ENCODE assay signal across 31 cellular contexts in genomic region chr15:67358812-67359211, GRCh38.
DNase-seq lines count a peak whose midpoint lies in the region; ATAC-seq and TF ChIP-seq lines count a peak whose summit lies in the region.
"Had no signal": no experiment of that assay in that cellular context is flagged by ENCODE, and none has a peak within 500 bp of the region (broad histone marks: within the 10 kb centered on the region; RNA-seq: fewer than 3 reads in every experiment).

No MANE protein-coding gene starts in this region.

- intact Hi-C loops in naive thymus-derived CD4-positive, alpha-beta T cell (cut with micrococcal nuclease): no loop called here

- H3K4me1 Mint-ChIP-seq in WTC11: peaks cover 19% of the 10 kb centered on the region
- no peaks in the 10 kb centered on the region for H3K4me1 Mint-ChIP-seq in naive thymus-derived CD4-positive, alpha-beta T cell
- H3K4me1 Mint-ChIP-seq: activated naive CD8-positive, alpha-beta T cell treated with anti-CD3 and anti-CD28 coated beads, Interleukin-2, amount 50 U/mL, for 24 hours; natural killer cell; stimulated activated memory B cell treated with anti-CD40 and anti-IgM and Interleukin-4, amounts not matched to agents 10 μg/mL and 1 μg/mL and 100 μg/mL, for 72 hours had no signal

- POLR2A ChIA-PET in SK-N-SH (lab: Yijun Ruan, JAX) (no interaction called here), WTC11 (lab: Charles Lee) (no interaction called here)
- POLR2A ChIA-PET in naive thymus-derived CD4-positive, alpha-beta T cell (lab: Charles Lee): no interaction called here

- no peak overlapping the region for H3K4me2 ChIP-seq in SK-N-SH
- H3K4me2 ChIP-seq: BLaER1 treated with 17β-estradiol and CSF1 and Interleukin-3, amounts not matched to agents 10 nM and 100 nM had no signal

- no peaks in the 10 kb centered on the region for H3K9me2 ChIP-seq in SK-N-SH

- H3K27me3 ChIP-seq in SK-N-SH (ENCODE audit: insufficient read depth): no peaks in the 10 kb centered on the region
- H3K27me3 ChIP-seq in naive thymus-derived CD4-positive, alpha-beta T cell (ENCODE audit: control insufficient read depth in 2 of 2, insufficient read depth in 2 of 2, low read length in 2 of 2): no peaks in the 10 kb centered on the region
- H3K27me3 ChIP-seq: BLaER1 treated with 17β-estradiol and CSF1 and Interleukin-3, amounts not matched to agents 10 nM and 100 nM; dorsolateral prefrontal cortex; MG63; sigmoid colon had no signal

- H3K36me3 Mint-ChIP-seq in WTC11: no peaks in the 10 kb centered on the region
- no peaks in the 10 kb centered on the region for H3K36me3 Mint-ChIP-seq in naive thymus-derived CD4-positive, alpha-beta T cell
- H3K36me3 Mint-ChIP-seq: natural killer cell; stimulated activated memory B cell treated with anti-CD40 and anti-IgM and Interleukin-4, amounts not matched to agents 10 μg/mL and 1 μg/mL and 100 μg/mL, for 72 hours had no signal

- no peak for DNase-seq in SK-N-SH
- no peak for DNase-seq in WTC11 (ENCODE audit: low spot score)
- DNase-seq in medulla oblongata (ENCODE audit: extremely low spot score): peak; percentile 3
- DNase-seq in T1000 (lab: John Stamatoyannopoulos, UW): no peak
- DNase-seq in activated CD4-positive, CD25-positive, alpha-beta regulatory T cell treated with anti-CD3 and anti-CD28 coated beads, Interleukin-2, amount 50 U/mL, for 72 hours: no peak
- no peak for DNase-seq in naive thymus-derived CD4-positive, alpha-beta T cell
- DNase-seq: activated CD4-positive, alpha-beta T cell treated with anti-CD3 and anti-CD28 coated beads for 48 hours; activated gamma-delta T cell treated with Interleukin-2 at 50 U/mL for 16 hours; activated naive CD8-positive, alpha-beta T cell treated with anti-CD3 and anti-CD28 coated beads, Interleukin-2, amount 50 U/mL, for 24 hours; activated T-cell treated with anti-CD3 and anti-CD28 coated beads, Interleukin-2, amount 50 U/mL, for 4 hours; cerebellar nuclear complex; DMS79; dorsolateral prefrontal cortex; GDM1; KBM-7; left ventricle myocardium inferior; MG63; natural killer cell; NCI-H2171; NCI-H524 treated with DMSO at 0.1 percent for 48 hours; sigmoid colon; stimulated activated CD4-positive, alpha-beta T cell treated with anti-CD3 and anti-CD28 coated beads, Interleukin-4, amount 100 ng/mL, for 4 hours; T-helper 17 cell had no signal

- no peak overlapping the region for H3K4me3 ChIP-seq in SK-N-SH (ENCODE audit: low read depth in 2 of 2, low read length in 1 of 2)
- H3K4me3 ChIP-seq in naive thymus-derived CD4-positive, alpha-beta T cell (ENCODE audit: low read length): no peak overlapping the region
- H3K4me3 ChIP-seq: BLaER1 treated with 17β-estradiol and CSF1 and Interleukin-3, amounts not matched to agents 10 nM and 100 nM; dorsolateral prefrontal cortex; left ventricle myocardium inferior; MG63; sigmoid colon had no signal

- ATAC-seq in SK-N-SH treated with all-trans-retinoic acid at 6 μM for 48 hours: no peak
- ATAC-seq in WTC11: no peak
- ATAC-seq in GM18909 (IDR thresholded peaks at IDR 0.05; ENCODE audit: poor library complexity, unreplicated experiment): no peak
- ATAC-seq in naive thymus-derived CD4-positive, alpha-beta T cell: no peak
- ATAC-seq: activated naive CD8-positive, alpha-beta T cell treated with anti-CD3 and anti-CD28 coated beads, Interleukin-2, amount 50 U/mL, for 24 hours; activated T-cell treated with anti-CD3 and anti-CD28 coated beads, Interleukin-2, amount 50 U/mL, for 4 hours; HCT116; natural killer cell; stimulated activated memory B cell treated with anti-CD40 and anti-IgM and Interleukin-4, amounts not matched to agents 10 μg/mL and 1 μg/mL and 100 μg/mL, for 72 hours; T-helper 17 cell had no signal

- no peak overlapping the region for H3K27ac ChIP-seq in SK-N-SH (ENCODE audit: low read depth in 2 of 2, low read length in 1 of 2)
- no peak overlapping the region for H3K27ac ChIP-seq in naive thymus-derived CD4-positive, alpha-beta T cell (ENCODE audit: low read depth, low read length)
- H3K27ac ChIP-seq: BLaER1 treated with 17β-estradiol and CSF1 and Interleukin-3, amounts not matched to agents 10 nM and 100 nM; dorsolateral prefrontal cortex; left ventricle myocardium inferior; RWPE1; sigmoid colon had no signal

- CTCF ChIA-PET in SK-N-SH (lab: Yijun Ruan, JAX): interaction anchor here (1.0 kb wide), 1 partner anchor 477 kb away, joined by 3 read pairs; no protein-coding TSS in a partner anchor
- CTCF ChIA-PET in WTC11 (lab: Charles Lee): interaction anchor here (1.2 kb wide), 1 partner anchor 11 kb away, joined by 3 read pairs; no protein-coding TSS in a partner anchor
- CTCF ChIA-PET in naive thymus-derived CD4-positive, alpha-beta T cell (lab: Charles Lee): no interaction called here

- no peaks in the 10 kb centered on the region for H3K79me2 ChIP-seq in SK-N-SH (ENCODE audit: insufficient read depth)

- H3K27ac Mint-ChIP-seq in WTC11: 0 out of 2 replicates have a peak overlapping the region, but pooled peaks have one; percentile 47
- no peak overlapping the region for H3K27ac Mint-ChIP-seq in naive thymus-derived CD4-positive, alpha-beta T cell
- H3K27ac Mint-ChIP-seq: activated naive CD8-positive, alpha-beta T cell treated with anti-CD3 and anti-CD28 coated beads, Interleukin-2, amount 50 U/mL, for 24 hours; mesothelial cell of epicardium; natural killer cell; stimulated activated memory B cell treated with anti-CD40 and anti-IgM and Interleukin-4, amounts not matched to agents 10 μg/mL and 1 μg/mL and 100 μg/mL, for 72 hours; T-helper 17 cell had no signal

- H3K9me3 Mint-ChIP-seq in WTC11: peaks cover 5% of the 10 kb centered on the region
- peaks cover 0 to 2% (median 0%) of the 10 kb centered on the region in 11 donors for H3K9me3 Mint-ChIP-seq in naive thymus-derived CD4-positive, alpha-beta T cell
- H3K9me3 Mint-ChIP-seq: activated naive CD8-positive, alpha-beta T cell treated with anti-CD3 and anti-CD28 coated beads, Interleukin-2, amount 50 U/mL, for 24 hours; activated T-cell treated with anti-CD3 and anti-CD28 coated beads, Interleukin-2, amount 50 U/mL, for 4 hours; natural killer cell; type B pancreatic cell had no signal

- H3K4me1 ChIP-seq in SK-N-SH (ENCODE audit: control insufficient read depth in 1 of 2, insufficient read depth in 2 of 2, low read depth in 1 of 2, low read length in 1 of 2): peaks cover 0 to 11% of the 10 kb centered on the region in 2 experiments; a peak in 1 of 4 replicates
- H3K4me1 ChIP-seq in naive thymus-derived CD4-positive, alpha-beta T cell (ENCODE audit: control insufficient read depth in 2 of 2, insufficient read depth in 2 of 2, low read length in 2 of 2): no peaks in the 10 kb centered on the region
- H3K4me1 ChIP-seq: BLaER1 treated with 17β-estradiol and CSF1 and Interleukin-3, amounts not matched to agents 10 nM and 100 nM; left ventricle myocardium inferior; sigmoid colon had no signal

- no peaks in the 10 kb centered on the region for H3F3A ChIP-seq in SK-N-SH (replicated peaks; ENCODE audit: insufficient read depth)

- no peaks in the 10 kb centered on the region for H4K20me1 ChIP-seq in SK-N-SH (ENCODE audit: insufficient read depth)
- H4K20me1 ChIP-seq: BLaER1 treated with 17β-estradiol and CSF1 and Interleukin-3, amounts not matched to agents 10 nM and 100 nM had no signal

- no peak overlapping the region for H3K9ac ChIP-seq in SK-N-SH
- H3K9ac ChIP-seq: BLaER1 treated with 17β-estradiol and CSF1 and Interleukin-3, amounts not matched to agents 10 nM and 100 nM had no signal

- TF ChIP-seq CTCF in SK-N-SH (IDR thresholded peaks at IDR 0.05) (no peak), WTC11 (IDR thresholded peaks at IDR 0.05) (no peak)

- no peaks in the 10 kb centered on the region for H3K27me3 Mint-ChIP-seq in WTC11 (ENCODE audit: low read depth)
- peaks cover 0 to 11% (median 0%) of the 10 kb centered on the region in 5 donors for H3K27me3 Mint-ChIP-seq in naive thymus-derived CD4-positive, alpha-beta T cell
- H3K27me3 Mint-ChIP-seq: activated naive CD8-positive, alpha-beta T cell treated with anti-CD3 and anti-CD28 coated beads, Interleukin-2, amount 50 U/mL, for 24 hours; T-helper 17 cell had no signal

- WGBS in SK-N-SH (ENCODE audit: low lambda C conversion rate): 90% methylated on average over 3 of the region's 3 CpGs

- no peak overlapping the region for H2AFZ ChIP-seq in SK-N-SH (ENCODE audit: low read depth)

- no peak for TF ChIP-seq EP300 in SK-N-SH (IDR thresholded peaks at IDR 0.05; ENCODE audit: borderline replicate concordance in 1 of 2, low read depth in 1 of 2, low read length in 1 of 2)

- no peaks in the 10 kb centered on the region; the same call in 1 of the 2 replicates for H3K9me3 ChIP-seq in SK-N-SH
- H3K9me3 ChIP-seq in naive thymus-derived CD4-positive, alpha-beta T cell (ENCODE audit: control insufficient read depth in 2 of 3, low read length in 3 of 3): no peaks in the 10 kb centered on the region
- H3K9me3 ChIP-seq: BLaER1 treated with 17β-estradiol and CSF1 and Interleukin-3, amounts not matched to agents 10 nM and 100 nM; MG63; sigmoid colon had no signal

- H3K4me3 Mint-ChIP-seq in WTC11: no peak overlapping the region
- H3K4me3 Mint-ChIP-seq in naive thymus-derived CD4-positive, alpha-beta T cell: no peak overlapping the region
- H3K4me3 Mint-ChIP-seq: activated naive CD8-positive, alpha-beta T cell treated with anti-CD3 and anti-CD28 coated beads, Interleukin-2, amount 50 U/mL, for 24 hours; activated T-cell treated with anti-CD3 and anti-CD28 coated beads, Interleukin-2, amount 50 U/mL, for 4 hours; mesothelial cell of epicardium; natural killer cell; stimulated activated memory B cell treated with anti-CD40 and anti-IgM and Interleukin-4, amounts not matched to agents 10 μg/mL and 1 μg/mL and 100 μg/mL, for 72 hours; T-helper 17 cell; type B pancreatic cell had no signal

- H3K36me3 ChIP-seq in SK-N-SH (replicated peaks in 1 of 2; ENCODE audit: control insufficient read depth in 1 of 2, insufficient read depth in 2 of 2, low read length in 1 of 2): peaks cover 0 to 2% of the 10 kb centered on the region in 2 experiments
- no peaks in the 10 kb centered on the region for H3K36me3 ChIP-seq in naive thymus-derived CD4-positive, alpha-beta T cell (ENCODE audit: control insufficient read depth in 2 of 3, insufficient read depth in 3 of 3, low read length in 3 of 3)
- H3K36me3 ChIP-seq: BLaER1 treated with 17β-estradiol and CSF1 and Interleukin-3, amounts not matched to agents 10 nM and 100 nM; left ventricle myocardium inferior; MG63; sigmoid colon had no signal

- no peak for TF ChIP-seq RAD21 in SK-N-SH (IDR thresholded peaks at IDR 0.05; ENCODE audit: low read length)

TF ChIP-seq in SK-N-SH, 30 proteins besides CTCF, POLR2A, EP300 and RAD21 (continues in another document):
- TF ChIP-seq ELF1 (IDR thresholded peaks at IDR 0.05): no peak

TF ChIP-seq in SK-N-SH treated with all-trans-retinoic acid at 6 μM for 48 hours, 23 proteins besides CTCF, POLR2A, EP300 and RAD21 (continues in another document):
- TF ChIP-seq ZFP30 (CRISPR knock-in tag; IDR thresholded peaks at IDR 0.05) (no peak), RARB (CRISPR knock-in tag; IDR thresholded peaks at IDR 0.05) (no peak), ZNF565 (CRISPR knock-in tag; conservative IDR thresholded peaks at IDR 0.05; ENCODE audit: low read depth) (no peak), ESRRG (CRISPR knock-in tag; IDR thresholded peaks at IDR 0.05) (no peak)

TF ChIP-seq in WTC11, 78 proteins besides CTCF, POLR2A, EP300 and RAD21 (continues in another document):
- TF ChIP-seq IRF2 (CRISPR knock-in tag; IDR thresholded peaks at IDR 0.05; ENCODE audit: borderline replicate concordance, low read depth) (no peak), SMAD4 (CRISPR knock-in tag; IDR thresholded peaks at IDR 0.05) (no peak)

Comparison
In these comparisons a context has a peak if more than half of its experiments do, and no peak if none do; other contexts are left out.
1. Of the 6 proteins assayed by ChIP-seq in both WTC11 and SK-N-SH: peak only in WTC11: none; only in SK-N-SH: USF1; in both: none; in neither: 5.